In genomic region chr7:1591876-1592275, GRCh38 we compare ENCODE assay signal across 21 cellular contexts. TPM values are rescaled to one million over a fixed set of nuclear protein-coding genes. Genes with fewer than 3 reads are reported as not detected.
DNase-seq lines count a peak whose midpoint lies in the region; ATAC-seq and TF ChIP-seq lines count a peak whose summit lies in the region.
"Had no signal": no experiment of that assay in that cellular context is flagged by ENCODE, and none has a peak within 500 bp of the region (broad histone marks: within the 10 kb centered on the region; RNA-seq: fewer than 3 reads in every experiment).

No MANE protein-coding gene starts in this region.

- peak; percentile 43 for ATAC-seq in activated CD8-positive, alpha-beta T cell treated with anti-CD3 and anti-CD28 coated beads, Interleukin-2, amount 10 ng/mL, durations not matched to agents 7 days and 5 days
- peak; percentile 58 for ATAC-seq in naive thymus-derived CD4-positive, alpha-beta T cell
- ATAC-seq in WTC11 (no peak), HG02870 (IDR thresholded peaks at IDR 0.05; ENCODE audit: unreplicated experiment) (no peak)
- ATAC-seq: HCT116 had no signal

- H3K36me3 Mint-ChIP-seq in activated CD4-positive, alpha-beta memory T cell treated with anti-CD3 and anti-CD28 coated beads for 36 hours: no peaks in the 10 kb centered on the region
- H3K36me3 Mint-ChIP-seq in activated CD4-positive, alpha-beta memory T cell treated with anti-CD3 and anti-CD28 coated beads, Interleukin-2, amount 10 ng/mL, durations not matched to agents 7 days and 5 days (ENCODE audit: low read depth): no peaks in the 10 kb centered on the region
- peaks cover 2% of the 10 kb centered on the region for H3K36me3 Mint-ChIP-seq in activated CD8-positive, alpha-beta T cell treated with anti-CD3 and anti-CD28 coated beads, Interleukin-2, amount 10 ng/mL, durations not matched to agents 7 days and 5 days (ENCODE audit: low read depth)
- peaks cover 0 to 4% (median 0%) of the 10 kb centered on the region in 5 donors for H3K36me3 Mint-ChIP-seq in naive thymus-derived CD4-positive, alpha-beta T cell
- peaks cover 11% of the 10 kb centered on the region for H3K36me3 Mint-ChIP-seq in WTC11
- H3K36me3 Mint-ChIP-seq: CD14-positive monocyte had no signal

- no peaks in the 10 kb centered on the region for H3K36me3 ChIP-seq in naive thymus-derived CD4-positive, alpha-beta T cell (ENCODE audit: control insufficient read depth in 2 of 3, insufficient read depth in 3 of 3, low read length in 3 of 3)
- H3K36me3 ChIP-seq: breast epithelium had no signal

- H3K27ac Mint-ChIP-seq in activated CD4-positive, alpha-beta memory T cell treated with anti-CD3 and anti-CD28 coated beads for 36 hours: no peak overlapping the region
- H3K27ac Mint-ChIP-seq in activated CD4-positive, alpha-beta memory T cell treated with anti-CD3 and anti-CD28 coated beads, Interleukin-2, amount 10 ng/mL, durations not matched to agents 7 days and 5 days: no peak overlapping the region
- H3K27ac Mint-ChIP-seq in activated CD8-positive, alpha-beta T cell treated with anti-CD3 and anti-CD28 coated beads, Interleukin-2, amount 10 ng/mL, durations not matched to agents 7 days and 5 days: no peak overlapping the region
- H3K27ac Mint-ChIP-seq in naive thymus-derived CD4-positive, alpha-beta T cell: peak overlapping the region in 2 of 9 donors; percentile 39 to 49
- no peak overlapping the region; the same call in 1 of the 2 replicates for H3K27ac Mint-ChIP-seq in WTC11

- CTCF ChIA-PET in activated CD4-positive, alpha-beta memory T cell treated with anti-CD3 and anti-CD28 coated beads for 36 hours (lab: Charles Lee): interaction anchor here (1.0 kb wide), 1 partner anchor 11 kb away, joined by 3 read pairs; no protein-coding TSS in a partner anchor
- CTCF ChIA-PET in activated CD4-positive, alpha-beta memory T cell treated with anti-CD3 and anti-CD28 coated beads, Interleukin-2, amount 10 ng/mL, durations not matched to agents 7 days and 5 days (lab: Charles Lee): no interaction called here
- CTCF ChIA-PET in activated CD8-positive, alpha-beta T cell treated with anti-CD3 and anti-CD28 coated beads, Interleukin-2, amount 10 ng/mL, durations not matched to agents 7 days and 5 days (lab: Charles Lee): interaction anchor here (1.4 kb wide), 1 partner anchor 11 kb away, joined by 3 read pairs; no protein-coding TSS in a partner anchor
- CTCF ChIA-PET in naive thymus-derived CD4-positive, alpha-beta T cell (lab: Charles Lee): interaction anchor here (1.1 kb wide), 1 partner anchor 507 kb away, joined by 4 read pairs; no protein-coding TSS in a partner anchor
- CTCF ChIA-PET in WTC11 (lab: Charles Lee): no interaction called here

- H3K4me1 ChIP-seq in naive thymus-derived CD4-positive, alpha-beta T cell (ENCODE audit: control insufficient read depth in 2 of 2, insufficient read depth in 2 of 2, low read length in 2 of 2): peaks cover 7 to 22% of the 10 kb centered on the region in 2 donors
- H3K4me1 ChIP-seq: A549, breast epithelium had no signal

- H3K9me3 ChIP-seq in naive thymus-derived CD4-positive, alpha-beta T cell (ENCODE audit: control insufficient read depth in 2 of 3, low read length in 3 of 3): no peaks in the 10 kb centered on the region

- H3K27me3 Mint-ChIP-seq in activated CD4-positive, alpha-beta memory T cell treated with anti-CD3 and anti-CD28 coated beads for 36 hours: peaks cover 39% of the 10 kb centered on the region
- H3K27me3 Mint-ChIP-seq in activated CD4-positive, alpha-beta memory T cell treated with anti-CD3 and anti-CD28 coated beads, Interleukin-2, amount 10 ng/mL, durations not matched to agents 7 days and 5 days: peaks cover 32% of the 10 kb centered on the region
- H3K27me3 Mint-ChIP-seq in activated CD8-positive, alpha-beta T cell treated with anti-CD3 and anti-CD28 coated beads, Interleukin-2, amount 10 ng/mL, durations not matched to agents 7 days and 5 days (ENCODE audit: low read depth): peaks cover 31% of the 10 kb centered on the region
- H3K27me3 Mint-ChIP-seq in naive thymus-derived CD4-positive, alpha-beta T cell: peaks cover 20 to 44% (median 32%) of the 10 kb centered on the region in 5 donors
- H3K27me3 Mint-ChIP-seq in WTC11 (ENCODE audit: low read depth): peaks cover 2% of the 10 kb centered on the region; the same call in 1 of the 2 replicates

- DNase-seq in activated CD4-positive, alpha-beta memory T cell treated with anti-CD3 and anti-CD28 coated beads for 36 hours: peak; percentile 15
- DNase-seq in activated CD4-positive, alpha-beta memory T cell treated with anti-CD3 and anti-CD28 coated beads, Interleukin-2, amount 10 ng/mL, durations not matched to agents 7 days and 5 days: no peak
- DNase-seq in D341Med (ENCODE audit: low spot score) (peak; percentile 31), GM13976 (ENCODE audit: low spot score) (no peak), WTC11 (ENCODE audit: low spot score) (no peak)
- no peak for DNase-seq in activated CD8-positive, alpha-beta T cell treated with anti-CD3 and anti-CD28 coated beads, Interleukin-2, amount 10 ng/mL, durations not matched to agents 7 days and 5 days
- DNase-seq in naive thymus-derived CD4-positive, alpha-beta T cell: no peak
- DNase-seq: dermis blood vessel endothelial cell, NCI-H1092 treated with DMSO at 0.1 percent for 48 hours, NCI-H2081 treated with DMSO at 0.1 percent for 48 hours, NCI-H510A treated with DMSO at 0.1 percent for 48 hours, SIG-M5, trophoblast cell had no signal

- POLR2A ChIA-PET in activated CD4-positive, alpha-beta memory T cell treated with anti-CD3 and anti-CD28 coated beads for 36 hours (lab: Charles Lee): no interaction called here
- POLR2A ChIA-PET in activated CD4-positive, alpha-beta memory T cell treated with anti-CD3 and anti-CD28 coated beads, Interleukin-2, amount 10 ng/mL, durations not matched to agents 7 days and 5 days (lab: Charles Lee): no interaction called here
- POLR2A ChIA-PET in activated CD8-positive, alpha-beta T cell treated with anti-CD3 and anti-CD28 coated beads, Interleukin-2, amount 10 ng/mL, durations not matched to agents 7 days and 5 days (lab: Charles Lee): no interaction called here
- POLR2A ChIA-PET in naive thymus-derived CD4-positive, alpha-beta T cell (lab: Charles Lee): no interaction called here
- POLR2A ChIA-PET in WTC11 (lab: Charles Lee): no interaction called here

- H3K4me3 Mint-ChIP-seq in activated CD4-positive, alpha-beta memory T cell treated with anti-CD3 and anti-CD28 coated beads for 36 hours: no peak overlapping the region
- H3K4me3 Mint-ChIP-seq in activated CD4-positive, alpha-beta memory T cell treated with anti-CD3 and anti-CD28 coated beads, Interleukin-2, amount 10 ng/mL, durations not matched to agents 7 days and 5 days: no peak overlapping the region
- peak overlapping the region; percentile 19 for H3K4me3 Mint-ChIP-seq in activated CD8-positive, alpha-beta T cell treated with anti-CD3 and anti-CD28 coated beads, Interleukin-2, amount 10 ng/mL, durations not matched to agents 7 days and 5 days
- H3K4me3 Mint-ChIP-seq in naive thymus-derived CD4-positive, alpha-beta T cell: peak overlapping the region in 9 of 10 donors; percentile 26 to 92 (median 71)
- no peak overlapping the region for H3K4me3 Mint-ChIP-seq in WTC11

- H3K4me3 ChIP-seq in naive thymus-derived CD4-positive, alpha-beta T cell (ENCODE audit: low read length): no peak overlapping the region
- H3K4me3 ChIP-seq: A549 had no signal

- no peak overlapping the region for H3K27ac ChIP-seq in naive thymus-derived CD4-positive, alpha-beta T cell (ENCODE audit: low read depth, low read length)
- H3K27ac ChIP-seq: A549, breast epithelium, KMS-11 had no signal

- TF ChIP-seq CTCF in GM13976 (IDR thresholded peaks at IDR 0.05; ENCODE audit: borderline replicate concordance, control extremely low read depth, extremely low read depth, insufficient read depth, missing control alignments) (no peak), WTC11 (IDR thresholded peaks at IDR 0.05) (no peak)

- H3K27me3 ChIP-seq in naive thymus-derived CD4-positive, alpha-beta T cell (ENCODE audit: control insufficient read depth in 2 of 2, insufficient read depth in 2 of 2, low read length in 2 of 2): peaks cover 0 to 8% of the 10 kb centered on the region in 2 donors

- H3K9me3 Mint-ChIP-seq in activated CD4-positive, alpha-beta memory T cell treated with anti-CD3 and anti-CD28 coated beads for 36 hours: peaks cover 12% of the 10 kb centered on the region
- H3K9me3 Mint-ChIP-seq in activated CD4-positive, alpha-beta memory T cell treated with anti-CD3 and anti-CD28 coated beads, Interleukin-2, amount 10 ng/mL, durations not matched to agents 7 days and 5 days: peaks cover 4% of the 10 kb centered on the region
- H3K9me3 Mint-ChIP-seq in activated CD8-positive, alpha-beta T cell treated with anti-CD3 and anti-CD28 coated beads, Interleukin-2, amount 10 ng/mL, durations not matched to agents 7 days and 5 days (ENCODE audit: insufficient read depth): no peaks in the 10 kb centered on the region
- peaks cover 0 to 16% (median 1%) of the 10 kb centered on the region in 11 donors for H3K9me3 Mint-ChIP-seq in naive thymus-derived CD4-positive, alpha-beta T cell
- peaks cover 16% of the 10 kb centered on the region for H3K9me3 Mint-ChIP-seq in WTC11

- H3K4me1 Mint-ChIP-seq in activated CD4-positive, alpha-beta memory T cell treated with anti-CD3 and anti-CD28 coated beads for 36 hours (ENCODE audit: low read depth): peaks cover 21% of the 10 kb centered on the region
- H3K4me1 Mint-ChIP-seq in activated CD4-positive, alpha-beta memory T cell treated with anti-CD3 and anti-CD28 coated beads, Interleukin-2, amount 10 ng/mL, durations not matched to agents 7 days and 5 days: peaks cover 9% of the 10 kb centered on the region
- peaks cover 25% of the 10 kb centered on the region for H3K4me1 Mint-ChIP-seq in activated CD8-positive, alpha-beta T cell treated with anti-CD3 and anti-CD28 coated beads, Interleukin-2, amount 10 ng/mL, durations not matched to agents 7 days and 5 days (ENCODE audit: low read depth)
- H3K4me1 Mint-ChIP-seq in naive thymus-derived CD4-positive, alpha-beta T cell: peaks cover 14 to 30% (median 19%) of the 10 kb centered on the region in 7 donors
- H3K4me1 Mint-ChIP-seq in WTC11: peaks cover 3% of the 10 kb centered on the region
- H3K4me1 Mint-ChIP-seq: CD14-positive monocyte had no signal

- intact Hi-C loops in activated CD4-positive, alpha-beta memory T cell treated with anti-CD3 and anti-CD28 coated beads for 36 hours (cut with micrococcal nuclease): no loop called here
- intact Hi-C loops in naive thymus-derived CD4-positive, alpha-beta T cell (cut with micrococcal nuclease): loop anchor here in 1 of 2 donors (1.0 kb wide), 1 partner anchor 26 kb away; no protein-coding TSS in a partner anchor

- in situ Hi-C loops in GM13976 (cut with MboI; ENCODE audit: low sequenced_read_pairs, unreplicated experiment): loop anchor here (25.0 kb wide), 1 partner anchor 745 kb away; no protein-coding TSS in a partner anchor

RNA-seq across cellular contexts. Expression of gene PSMG3, which starts 22.0 kb away (rescaled TPM):
- 10 to 100 TPM; 48.1 to 55.0 TPM for total RNA-seq in activated CD4-positive, alpha-beta memory T cell treated with anti-CD3 and anti-CD28 coated beads for 36 hours
- total RNA-seq in activated CD4-positive, alpha-beta memory T cell treated with anti-CD3 and anti-CD28 coated beads, Interleukin-2, amount 10 ng/mL, durations not matched to agents 7 days and 5 days: 10 to 100 TPM; 32.7 to 34.9 TPM
- 10 to 100 TPM; 33.1 to 33.3 TPM for total RNA-seq in activated CD8-positive, alpha-beta T cell treated with anti-CD3 and anti-CD28 coated beads, Interleukin-2, amount 10 ng/mL, durations not matched to agents 7 days and 5 days
- 10 to 100 TPM; 12.1 to 31.8 (median 23.2) TPM for total RNA-seq in naive thymus-derived CD4-positive, alpha-beta T cell
- 10 to 100 TPM; 57.2 to 57.9 TPM for polyA plus RNA-seq in naive thymus-derived CD4-positive, alpha-beta T cell
- total RNA-seq in WTC11 (2021): 33.3 to 50.7 TPM (median 45.9 TPM) in 3 replicates

RNA-seq across cellular contexts. Expression of gene TMEM184A, which starts 35.9 kb away (rescaled TPM):
- total RNA-seq in activated CD4-positive, alpha-beta memory T cell treated with anti-CD3 and anti-CD28 coated beads for 36 hours: not detected
- total RNA-seq in activated CD4-positive, alpha-beta memory T cell treated with anti-CD3 and anti-CD28 coated beads, Interleukin-2, amount 10 ng/mL, durations not matched to agents 7 days and 5 days: not detected
- total RNA-seq in activated CD8-positive, alpha-beta T cell treated with anti-CD3 and anti-CD28 coated beads, Interleukin-2, amount 10 ng/mL, durations not matched to agents 7 days and 5 days: not detected
- under 1 TPM in 1 of 5 experiments, not detected in 4; 0.05 TPM for total RNA-seq in naive thymus-derived CD4-positive, alpha-beta T cell
- under 1 TPM in 1 of 2 donors, not detected in 1; 0.06 TPM for polyA plus RNA-seq in naive thymus-derived CD4-positive, alpha-beta T cell
- 1.3 to 1.4 TPM (median 1.3 TPM) in 3 replicates for total RNA-seq in WTC11 (2021)
- total RNA-seq: frontal cortex; T-helper 2 cell treated with Interferon-gamma antibody and Interleukin-4, amounts not matched to agents 100 ng/mL and 5 ng/mL, for 36 hours had no signal
- polyA plus RNA-seq: CD14-positive monocyte had no signal

Comparison
In these comparisons a context has a peak if more than half of its experiments do, and no peak if none do; other contexts are left out.
1. DNase-seq: peak in activated CD4-positive, alpha-beta memory T cell treated with anti-CD3 and anti-CD28 coated beads for 36 hours (single experiment) and D341Med (single experiment); none in activated CD4-positive, alpha-beta memory T cell treated with anti-CD3 and anti-CD28 coated beads, Interleukin-2, amount 10 ng/mL, durations not matched to agents 7 days and 5 days (single experiment), activated CD8-positive, alpha-beta T cell treated with anti-CD3 and anti-CD28 coated beads, Interleukin-2, amount 10 ng/mL, durations not matched to agents 7 days and 5 days (single experiment), naive thymus-derived CD4-positive, alpha-beta T cell (0 of 9), GM13976 (single experiment) and WTC11 (single experiment).
2. CTCF ChIA-PET loops: an anchor here in activated CD4-positive, alpha-beta memory T cell treated with anti-CD3 and anti-CD28 coated beads for 36 hours (1.0 kb wide), activated CD8-positive, alpha-beta T cell treated with anti-CD3 and anti-CD28 coated beads, Interleukin-2, amount 10 ng/mL, durations not matched to agents 7 days and 5 days (1.4 kb wide) and naive thymus-derived CD4-positive, alpha-beta T cell (1.1 kb wide); none called in activated CD4-positive, alpha-beta memory T cell treated with anti-CD3 and anti-CD28 coated beads, Interleukin-2, amount 10 ng/mL, durations not matched to agents 7 days and 5 days and WTC11.
3. H3K4me3 Mint-ChIP-seq: peak in activated CD8-positive, alpha-beta T cell treated with anti-CD3 and anti-CD28 coated beads, Interleukin-2, amount 10 ng/mL, durations not matched to agents 7 days and 5 days (single experiment) and naive thymus-derived CD4-positive, alpha-beta T cell (9 of 10); none in activated CD4-positive, alpha-beta memory T cell treated with anti-CD3 and anti-CD28 coated beads for 36 hours (single experiment), activated CD4-positive, alpha-beta memory T cell treated with anti-CD3 and anti-CD28 coated beads, Interleukin-2, amount 10 ng/mL, durations not matched to agents 7 days and 5 days (single experiment) and WTC11 (single experiment).
4. ATAC-seq: peak in activated CD8-positive, alpha-beta T cell treated with anti-CD3 and anti-CD28 coated beads, Interleukin-2, amount 10 ng/mL, durations not matched to agents 7 days and 5 days (single experiment) and naive thymus-derived CD4-positive, alpha-beta T cell (single experiment); none in WTC11 (single experiment) and HG02870 (single experiment).